1 cellular context compared by ENCODE assay signal in the genomic region with DNA sequence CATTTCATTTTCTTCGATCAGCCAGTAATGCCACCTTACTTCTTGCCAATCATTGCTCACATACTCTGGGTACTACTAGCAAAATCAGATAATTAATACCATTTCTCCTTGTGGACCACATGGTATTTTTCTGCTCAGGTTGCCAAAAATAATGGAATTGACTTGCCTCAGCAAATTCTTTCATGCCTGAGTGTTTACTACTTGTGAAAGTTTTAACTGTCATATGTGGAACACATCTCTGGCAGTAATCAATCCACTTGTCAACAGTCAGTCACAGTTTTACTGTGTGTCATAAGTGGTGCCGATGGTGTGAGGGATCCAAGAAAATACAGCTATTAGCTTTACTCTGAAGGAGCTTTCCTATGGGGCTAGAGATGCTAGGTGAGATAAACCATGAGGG.
TF ChIP-seq lines count a peak whose summit lies in the region.

No MANE protein-coding gene starts in this region.

TF ChIP-seq in HepG2, 621 proteins besides CTCF, POLR2A, EP300 and RAD21:
- peak; percentile 5 to 47; a peak in 1 of 4 replicates for TF ChIP-seq MAFK (conservative IDR thresholded peaks at IDR 0.05 in 1 of 2, IDR thresholded peaks at IDR 0.05 in 1 of 2; ENCODE audit: low read length in 2 of 2)
- TF ChIP-seq ZNF264 (CRISPR knock-in tag; IDR thresholded peaks at IDR 0.05): no peak
